In genomic region chr10:103504181-103504783, GRCh38 we compare ENCODE assay signal across 1 cellular context.
TF ChIP-seq lines count a peak whose summit lies in the region.

No MANE protein-coding gene starts in this region.

TF ChIP-seq in HepG2, 621 proteins besides CTCF, POLR2A, EP300 and RAD21 (continued from another document and continues in another):
- TF ChIP-seq, protein P1, sequence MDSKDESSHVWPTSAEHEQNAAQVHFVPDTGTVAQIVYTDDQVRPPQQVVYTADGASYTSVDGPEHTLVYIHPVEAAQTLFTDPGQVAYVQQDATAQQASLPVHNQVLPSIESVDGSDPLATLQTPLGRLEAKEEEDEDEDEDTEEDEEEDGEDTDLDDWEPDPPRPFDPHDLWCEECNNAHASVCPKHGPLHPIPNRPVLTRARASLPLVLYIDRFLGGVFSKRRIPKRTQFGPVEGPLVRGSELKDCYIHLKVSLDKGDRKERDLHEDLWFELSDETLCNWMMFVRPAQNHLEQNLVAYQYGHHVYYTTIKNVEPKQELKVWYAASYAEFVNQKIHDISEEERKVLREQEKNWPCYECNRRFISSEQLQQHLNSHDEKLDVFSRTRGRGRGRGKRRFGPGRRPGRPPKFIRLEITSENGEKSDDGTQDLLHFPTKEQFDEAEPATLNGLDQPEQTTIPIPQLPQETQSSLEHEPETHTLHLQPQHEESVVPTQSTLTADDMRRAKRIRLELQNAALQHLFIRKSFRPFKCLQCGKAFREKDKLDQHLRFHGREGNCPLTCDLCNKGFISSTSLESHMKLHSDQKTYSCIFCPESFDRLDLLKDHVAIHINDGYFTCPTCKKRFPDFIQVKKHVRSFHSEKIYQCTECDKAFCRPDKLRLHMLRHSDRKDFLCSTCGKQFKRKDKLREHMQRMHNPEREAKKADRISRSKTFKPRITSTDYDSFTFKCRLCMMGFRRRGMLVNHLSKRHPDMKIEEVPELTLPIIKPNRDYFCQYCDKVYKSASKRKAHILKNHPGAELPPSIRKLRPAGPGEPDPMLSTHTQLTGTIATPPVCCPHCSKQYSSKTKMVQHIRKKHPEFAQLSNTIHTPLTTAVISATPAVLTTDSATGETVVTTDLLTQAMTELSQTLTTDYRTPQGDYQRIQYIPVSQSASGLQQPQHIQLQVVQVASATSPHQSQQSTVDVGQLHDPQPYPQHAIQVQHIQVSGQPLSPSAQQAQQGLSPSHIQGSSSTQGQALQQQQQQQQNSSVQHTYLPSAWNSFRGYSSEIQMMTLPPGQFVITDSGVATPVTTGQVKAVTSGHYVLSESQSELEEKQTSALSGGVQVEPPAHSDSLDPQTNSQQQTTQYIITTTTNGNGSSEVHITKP (CRISPR knock-in tag; IDR thresholded peaks at IDR 0.05; ENCODE audit: low read depth) = 0 out of 2 replicates have a peak, but pooled peaks have one; percentile 39
- TF ChIP-seq SPEN (CRISPR knock-in tag; IDR thresholded peaks at IDR 0.05; ENCODE audit: low read depth) = peak; percentile 46; the same call in 1 of the 2 replicates
- no peak for TF ChIP-seq DNMT3B (CRISPR knock-in tag; conservative IDR thresholded peaks at IDR 0.05)
- TF ChIP-seq HES4 (CRISPR knock-in tag; IDR thresholded peaks at IDR 0.05; ENCODE audit: borderline replicate concordance) = no peak
- TF ChIP-seq, protein P2, sequence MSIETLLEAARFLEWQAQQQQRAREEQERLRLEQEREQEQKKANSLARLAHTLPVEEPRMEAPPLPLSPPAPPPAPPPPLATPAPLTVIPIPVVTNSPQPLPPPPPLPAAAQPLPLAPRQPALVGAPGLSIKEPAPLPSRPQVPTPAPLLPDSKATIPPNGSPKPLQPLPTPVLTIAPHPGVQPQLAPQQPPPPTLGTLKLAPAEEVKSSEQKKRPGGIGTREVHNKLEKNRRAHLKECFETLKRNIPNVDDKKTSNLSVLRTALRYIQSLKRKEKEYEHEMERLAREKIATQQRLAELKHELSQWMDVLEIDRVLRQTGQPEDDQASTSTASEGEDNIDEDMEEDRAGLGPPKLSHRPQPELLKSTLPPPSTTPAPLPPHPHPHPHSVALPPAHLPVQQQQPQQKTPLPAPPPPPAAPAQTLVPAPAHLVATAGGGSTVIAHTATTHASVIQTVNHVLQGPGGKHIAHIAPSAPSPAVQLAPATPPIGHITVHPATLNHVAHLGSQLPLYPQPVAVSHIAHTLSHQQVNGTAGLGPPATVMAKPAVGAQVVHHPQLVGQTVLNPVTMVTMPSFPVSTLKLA (IDR thresholded peaks at IDR 0.05) = peak; percentile 45; the same call in 1 of the 2 replicates
- no peak for TF ChIP-seq NFIB (CRISPR knock-in tag; IDR thresholded peaks at IDR 0.05; ENCODE audit: borderline replicate concordance)
- no peak for TF ChIP-seq BCL3 (CRISPR knock-in tag; IDR thresholded peaks at IDR 0.05)
- TF ChIP-seq MIER3 (CRISPR knock-in tag; IDR thresholded peaks at IDR 0.05; ENCODE audit: borderline replicate concordance) = peak; percentile 89; the same call in 1 of the 2 replicates
- peak; percentile 54 for TF ChIP-seq SKI (IDR thresholded peaks at IDR 0.05; ENCODE audit: partially characterized antibody)
- TF ChIP-seq ZNF329 (CRISPR knock-in tag; IDR thresholded peaks at IDR 0.05; ENCODE audit: low read depth) = no peak
- no peak for TF ChIP-seq KDM5B (CRISPR knock-in tag; IDR thresholded peaks at IDR 0.05; ENCODE audit: borderline replicate concordance)
- peak; percentile 47; the same call in 1 of the 2 replicates for TF ChIP-seq CBX5 (CRISPR knock-in tag; IDR thresholded peaks at IDR 0.05; ENCODE audit: borderline replicate concordance)
- no peak for TF ChIP-seq ASH2L (IDR thresholded peaks at IDR 0.05; ENCODE audit: insufficient read length, low read depth, low read length)
- TF ChIP-seq GATAD1 (CRISPR knock-in tag; IDR thresholded peaks at IDR 0.05) = peak; percentile 31; the same call in 1 of the 2 replicates
- no peak for TF ChIP-seq ZNF224 (CRISPR knock-in tag; IDR thresholded peaks at IDR 0.05)
- no peak for TF ChIP-seq ZNF343 (CRISPR knock-in tag; IDR thresholded peaks at IDR 0.05)
- no peak for TF ChIP-seq IKZF4 (CRISPR knock-in tag; IDR thresholded peaks at IDR 0.05; ENCODE audit: borderline replicate concordance, low read depth, not compliant biosample characterization)
- peak; percentile 89 for TF ChIP-seq ATF3 (CRISPR knock-in tag; IDR thresholded peaks at IDR 0.05)
- 0 out of 2 replicates have a peak, but pooled peaks have one; percentile 22 for TF ChIP-seq NR2F2 (IDR thresholded peaks at IDR 0.05; ENCODE audit: borderline replicate concordance, low read depth)
- TF ChIP-seq MEIS2 (CRISPR knock-in tag; IDR thresholded peaks at IDR 0.05) = peak; percentile 83; the same call in 1 of the 2 replicates
- peak; percentile 92 for TF ChIP-seq JUND (CRISPR knock-in tag; IDR thresholded peaks at IDR 0.05)
- TF ChIP-seq ZNF652 (CRISPR knock-in tag; IDR thresholded peaks at IDR 0.05; ENCODE audit: borderline replicate concordance, low read depth) = no peak
- TF ChIP-seq, protein P3, sequence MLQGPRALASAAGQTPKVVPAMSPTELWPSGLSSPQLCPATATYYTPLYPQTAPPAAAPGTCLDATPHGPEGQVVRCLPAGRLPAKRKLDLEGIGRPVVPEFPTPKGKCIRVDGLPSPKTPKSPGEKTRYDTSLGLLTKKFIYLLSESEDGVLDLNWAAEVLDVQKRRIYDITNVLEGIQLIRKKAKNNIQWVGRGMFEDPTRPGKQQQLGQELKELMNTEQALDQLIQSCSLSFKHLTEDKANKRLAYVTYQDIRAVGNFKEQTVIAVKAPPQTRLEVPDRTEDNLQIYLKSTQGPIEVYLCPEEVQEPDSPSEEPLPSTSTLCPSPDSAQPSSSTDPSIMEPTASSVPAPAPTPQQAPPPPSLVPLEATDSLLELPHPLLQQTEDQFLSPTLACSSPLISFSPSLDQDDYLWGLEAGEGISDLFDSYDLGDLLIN (CRISPR knock-in tag; IDR thresholded peaks at IDR 0.05; ENCODE audit: borderline replicate concordance) = no peak
- TF ChIP-seq MXI1 (IDR thresholded peaks at IDR 0.05; ENCODE audit: borderline replicate concordance, low read depth, low read length) = peak; percentile 36; the same call in 1 of the 3 replicates
- TF ChIP-seq PRDM15 (CRISPR knock-in tag; IDR thresholded peaks at IDR 0.05) = no peak
- TF ChIP-seq JUNB (CRISPR knock-in tag; IDR thresholded peaks at IDR 0.05; ENCODE audit: borderline replicate concordance) = peak; percentile 94
- TF ChIP-seq MAFK (conservative IDR thresholded peaks at IDR 0.05 in 1 of 2, IDR thresholded peaks at IDR 0.05 in 1 of 2; ENCODE audit: low read length in 2 of 2) = peak; percentile 71 to 75
- no peak for TF ChIP-seq ZNF83 (CRISPR knock-in tag; IDR thresholded peaks at IDR 0.05; ENCODE audit: borderline replicate concordance)
- peak; percentile 50; the same call in 1 of the 2 replicates for TF ChIP-seq ZNF501 (CRISPR knock-in tag; IDR thresholded peaks at IDR 0.05)
- TF ChIP-seq THRA (CRISPR knock-in tag; IDR thresholded peaks at IDR 0.05; ENCODE audit: borderline replicate concordance) = no peak; the same call in 1 of the 2 replicates
- no peak for TF ChIP-seq CENPBD1 (CRISPR knock-in tag; IDR thresholded peaks at IDR 0.05; ENCODE audit: borderline replicate concordance, low read depth)
- TF ChIP-seq, protein P4, sequence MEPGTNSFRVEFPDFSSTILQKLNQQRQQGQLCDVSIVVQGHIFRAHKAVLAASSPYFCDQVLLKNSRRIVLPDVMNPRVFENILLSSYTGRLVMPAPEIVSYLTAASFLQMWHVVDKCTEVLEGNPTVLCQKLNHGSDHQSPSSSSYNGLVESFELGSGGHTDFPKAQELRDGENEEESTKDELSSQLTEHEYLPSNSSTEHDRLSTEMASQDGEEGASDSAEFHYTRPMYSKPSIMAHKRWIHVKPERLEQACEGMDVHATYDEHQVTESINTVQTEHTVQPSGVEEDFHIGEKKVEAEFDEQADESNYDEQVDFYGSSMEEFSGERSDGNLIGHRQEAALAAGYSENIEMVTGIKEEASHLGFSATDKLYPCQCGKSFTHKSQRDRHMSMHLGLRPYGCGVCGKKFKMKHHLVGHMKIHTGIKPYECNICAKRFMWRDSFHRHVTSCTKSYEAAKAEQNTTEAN (CRISPR knock-in tag; conservative IDR thresholded peaks at IDR 0.05) = no peak; the same call in 1 of the 2 replicates
- TF ChIP-seq SRSF1 (optimal IDR thresholded peaks at IDR 0.05; ENCODE audit: low read depth, low read length) = no peak
- TF ChIP-seq SMARCE1 (IDR thresholded peaks at IDR 0.05; ENCODE audit: borderline replicate concordance) = no peak
- TF ChIP-seq REPIN1 (CRISPR knock-in tag; IDR thresholded peaks at IDR 0.05; ENCODE audit: borderline replicate concordance, low read depth) = no peak
- peak; percentile 82 for TF ChIP-seq HOXA5 (CRISPR knock-in tag; IDR thresholded peaks at IDR 0.05)
- TF ChIP-seq, protein P5, sequence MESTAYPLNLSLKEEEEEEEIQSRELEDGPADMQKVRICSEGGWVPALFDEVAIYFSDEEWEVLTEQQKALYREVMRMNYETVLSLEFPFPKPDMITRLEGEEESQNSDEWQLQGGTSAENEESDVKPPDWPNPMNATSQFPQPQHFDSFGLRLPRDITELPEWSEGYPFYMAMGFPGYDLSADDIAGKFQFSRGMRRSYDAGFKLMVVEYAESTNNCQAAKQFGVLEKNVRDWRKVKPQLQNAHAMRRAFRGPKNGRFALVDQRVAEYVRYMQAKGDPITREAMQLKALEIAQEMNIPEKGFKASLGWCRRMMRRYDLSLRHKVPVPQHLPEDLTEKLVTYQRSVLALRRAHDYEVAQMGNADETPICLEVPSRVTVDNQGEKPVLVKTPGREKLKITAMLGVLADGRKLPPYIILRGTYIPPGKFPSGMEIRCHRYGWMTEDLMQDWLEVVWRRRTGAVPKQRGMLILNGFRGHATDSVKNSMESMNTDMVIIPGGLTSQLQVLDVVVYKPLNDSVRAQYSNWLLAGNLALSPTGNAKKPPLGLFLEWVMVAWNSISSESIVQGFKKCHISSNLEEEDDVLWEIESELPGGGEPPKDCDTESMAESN (CRISPR knock-in tag; conservative IDR thresholded peaks at IDR 0.05) = no peak
- 0 out of 2 replicates have a peak, but pooled peaks have one; percentile 30 for TF ChIP-seq ISL2 (CRISPR knock-in tag; IDR thresholded peaks at IDR 0.05)
- TF ChIP-seq, protein P6, sequence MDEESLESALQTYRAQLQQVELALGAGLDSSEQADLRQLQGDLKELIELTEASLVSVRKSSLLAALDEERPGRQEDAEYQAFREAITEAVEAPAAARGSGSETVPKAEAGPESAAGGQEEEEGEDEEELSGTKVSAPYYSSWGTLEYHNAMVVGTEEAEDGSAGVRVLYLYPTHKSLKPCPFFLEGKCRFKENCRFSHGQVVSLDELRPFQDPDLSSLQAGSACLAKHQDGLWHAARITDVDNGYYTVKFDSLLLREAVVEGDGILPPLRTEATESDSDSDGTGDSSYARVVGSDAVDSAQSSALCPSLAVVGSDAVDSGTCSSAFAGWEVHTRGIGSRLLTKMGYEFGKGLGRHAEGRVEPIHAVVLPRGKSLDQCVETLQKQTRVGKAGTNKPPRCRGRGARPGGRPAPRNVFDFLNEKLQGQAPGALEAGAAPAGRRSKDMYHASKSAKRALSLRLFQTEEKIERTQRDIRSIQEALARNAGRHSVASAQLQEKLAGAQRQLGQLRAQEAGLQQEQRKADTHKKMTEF (CRISPR knock-in tag; IDR thresholded peaks at IDR 0.05) = 0 out of 2 replicates have a peak, but pooled peaks have one; percentile 32
- TF ChIP-seq, protein P7, sequence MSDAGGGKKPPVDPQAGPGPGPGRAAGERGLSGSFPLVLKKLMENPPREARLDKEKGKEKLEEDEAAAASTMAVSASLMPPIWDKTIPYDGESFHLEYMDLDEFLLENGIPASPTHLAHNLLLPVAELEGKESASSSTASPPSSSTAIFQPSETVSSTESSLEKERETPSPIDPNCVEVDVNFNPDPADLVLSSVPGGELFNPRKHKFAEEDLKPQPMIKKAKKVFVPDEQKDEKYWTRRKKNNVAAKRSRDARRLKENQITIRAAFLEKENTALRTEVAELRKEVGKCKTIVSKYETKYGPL (CRISPR knock-in tag; IDR thresholded peaks at IDR 0.05) = no peak
